In the genomic region with DNA sequence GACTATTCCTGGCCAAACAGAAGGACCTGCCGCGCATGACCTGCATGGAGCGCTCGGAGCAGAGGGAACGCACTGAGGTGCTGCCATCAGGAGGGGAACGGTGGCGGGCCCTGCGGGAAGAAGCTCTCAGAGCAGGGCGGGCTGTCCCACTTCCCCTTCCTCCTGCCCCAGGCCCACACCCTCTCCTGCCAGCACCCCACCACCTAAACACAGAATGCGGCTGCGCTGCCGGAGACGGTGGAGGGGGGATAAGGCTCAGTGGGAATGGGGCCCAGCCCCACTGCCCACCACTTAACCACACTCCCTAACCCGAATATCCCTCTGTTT, we compare ENCODE assay signal across 18 cellular contexts.
A peak's percentile ranks its signal among the peaks of the same experiment; 100 is the strongest.
DNase-seq lines count a peak whose midpoint lies in the region; ATAC-seq and TF ChIP-seq lines count a peak whose summit lies in the region.
"Had no signal": no experiment of that assay in that cellular context is flagged by ENCODE, and none has a peak within 500 bp of the region (broad histone marks: within the 10 kb centered on the region; RNA-seq: fewer than 3 reads in every experiment).

No MANE protein-coding gene starts in this region.

- peak overlapping the region; percentile 15; the same call in 1 of the 2 replicates for H2AK5ac ChIP-seq in IMR-90 (ENCODE audit: low read depth, low read length)

- H3K14ac ChIP-seq in IMR-90 (replicated peaks; ENCODE audit: low read depth, low read length), result no peak overlapping the region

- no peak overlapping the region for H4K8ac ChIP-seq in IMR-90 (ENCODE audit: low read depth in 2 of 2, low read length in 2 of 2)

- no peak overlapping the region for H3K9ac ChIP-seq in IMR-90 (ENCODE audit: low read depth, low read length)
- H3K9ac ChIP-seq in skeletal muscle tissue (ENCODE audit: low read depth in 1 of 3, low read length in 3 of 3), result peak overlapping the region; percentile 27 to 70 (median 59)

- no peak overlapping the region for H3K4me3 ChIP-seq in IMR-90 (ENCODE audit: insufficient read depth, low read depth, low read length)
- H3K4me3 ChIP-seq in right cardiac atrium (ENCODE audit: low read length), result no peak overlapping the region
- H3K4me3 ChIP-seq in skeletal muscle tissue (ENCODE audit: low read length in 3 of 3), result peak overlapping the region in 1 of 3 donors; percentile 22
- H3K4me3 ChIP-seq: Peyer's patch had no signal

- DNase-seq in IMR-90, result no peak
- peak in 1 of 3 donors; percentile 64 for DNase-seq in right cardiac atrium
- no peak for DNase-seq in activated CD8-positive, alpha-beta T cell treated with anti-CD3 and anti-CD28 coated beads, Interleukin-2, amount 10 ng/mL, durations not matched to agents 7 days and 5 days
- DNase-seq: activated CD4-positive, alpha-beta T cell treated with anti-CD3 and anti-CD28 coated beads, Interleukin-2, amount 50 U/mL, for 4 hours; activated naive CD4-positive, alpha-beta T cell treated with anti-CD3 and anti-CD28 coated beads, Interleukin-2, amount 10 ng/mL, durations not matched to agents 7 days and 5 days; cortex of kidney; HCEC 1CT; midbrain; NCI-H1417 treated with DMSO at 0.1 percent for 48 hours; NCI-H2171; NCI-H774; Peyer's patch had no signal

- H3K18ac ChIP-seq in IMR-90 (ENCODE audit: low read depth, low read length), result no peak overlapping the region

- H3K4me1 Mint-ChIP-seq in brain, result peaks cover 63% of the 10 kb centered on the region
- H3K4me1 Mint-ChIP-seq in activated CD8-positive, alpha-beta T cell treated with anti-CD3 and anti-CD28 coated beads, Interleukin-2, amount 10 ng/mL, durations not matched to agents 7 days and 5 days (ENCODE audit: low read depth), result peaks cover 53% of the 10 kb centered on the region

- H2BK20ac ChIP-seq in IMR-90 (ENCODE audit: low read depth, low read length), result no peak overlapping the region

- peaks cover 0 to 5% (median 0%) of the 10 kb centered on the region in 5 experiments for H3K9me3 Mint-ChIP-seq in brain
- no peaks in the 10 kb centered on the region for H3K9me3 Mint-ChIP-seq in activated CD8-positive, alpha-beta T cell treated with anti-CD3 and anti-CD28 coated beads, Interleukin-2, amount 10 ng/mL, durations not matched to agents 7 days and 5 days (ENCODE audit: insufficient read depth)
- H3K9me3 Mint-ChIP-seq: activated naive CD4-positive, alpha-beta T cell treated with anti-CD3 and anti-CD28 coated beads, Interleukin-2, amount 10 ng/mL, durations not matched to agents 7 days and 5 days; T-cell had no signal

- H3K4ac ChIP-seq in IMR-90 (ENCODE audit: low read depth, low read length), result no peak overlapping the region; the same call in 1 of the 2 replicates

- H3K79me1 ChIP-seq in IMR-90 (ENCODE audit: low read depth in 1 of 2, low read length in 2 of 2), result peaks cover 13 to 33% of the 10 kb centered on the region in 2 experiments; a peak in 3 of 4 replicates

- H3K27me3 ChIP-seq in IMR-90 (ENCODE audit: control insufficient read depth, insufficient read depth, low read length), result no peaks in the 10 kb centered on the region
- no peaks in the 10 kb centered on the region for H3K27me3 ChIP-seq in right cardiac atrium (ENCODE audit: control insufficient read depth, insufficient read depth)
- H3K27me3 ChIP-seq in skeletal muscle tissue (ENCODE audit: control insufficient read depth in 3 of 3, insufficient read depth in 3 of 3, low read length in 3 of 3), result no peaks in the 10 kb centered on the region
- H3K27me3 ChIP-seq: Peyer's patch had no signal

- H3K4me3 Mint-ChIP-seq in brain, result no peak overlapping the region
- H3K4me3 Mint-ChIP-seq in activated CD8-positive, alpha-beta T cell treated with anti-CD3 and anti-CD28 coated beads, Interleukin-2, amount 10 ng/mL, durations not matched to agents 7 days and 5 days, result no peak overlapping the region
- H3K4me3 Mint-ChIP-seq: activated naive CD4-positive, alpha-beta T cell treated with anti-CD3 and anti-CD28 coated beads, Interleukin-2, amount 10 ng/mL, durations not matched to agents 7 days and 5 days had no signal

- H3K4me1 ChIP-seq in IMR-90 (ENCODE audit: control insufficient read depth, insufficient read depth, low read length), result peaks cover 29% of the 10 kb centered on the region
- H3K4me1 ChIP-seq in right cardiac atrium (ENCODE audit: control insufficient read depth, insufficient read depth, low read length), result peaks cover 21% of the 10 kb centered on the region
- peaks cover 25 to 42% (median 26%) of the 10 kb centered on the region in 3 donors for H3K4me1 ChIP-seq in skeletal muscle tissue (ENCODE audit: control insufficient read depth in 3 of 3, insufficient read depth in 3 of 3, low read length in 3 of 3)

- intact Hi-C loops in IMR-90 (cut with micrococcal nuclease) (no loop called here), right cardiac atrium (cut with DNase I) (loop anchor here in 1 of 4 donors (10.0 kb wide), 1 partner anchor 79 kb away; no protein-coding TSS in a partner anchor)

- peaks cover 5% of the 10 kb centered on the region; the same call in 1 of the 2 replicates for H4K20me1 ChIP-seq in IMR-90 (ENCODE audit: insufficient read depth, low read length)

- H2BK120ac ChIP-seq in IMR-90 (ENCODE audit: low read depth, low read length), result no peak overlapping the region; the same call in 1 of the 2 replicates

- H4K91ac ChIP-seq in IMR-90 (ENCODE audit: insufficient read depth, low read depth, low read length), result no peak overlapping the region

- ATAC-seq in IMR-90 (ENCODE audit: low read depth) (no peak), right cardiac atrium (peak in 1 of 2 donors; percentile 10), HG02852 (IDR thresholded peaks at IDR 0.05; ENCODE audit: unreplicated experiment) (no peak), HG03565 (IDR thresholded peaks at IDR 0.05; ENCODE audit: unreplicated experiment) (no peak), HG02571 (IDR thresholded peaks at IDR 0.05; ENCODE audit: unreplicated experiment) (no peak)
- ATAC-seq in activated CD8-positive, alpha-beta T cell treated with anti-CD3 and anti-CD28 coated beads, Interleukin-2, amount 10 ng/mL, durations not matched to agents 7 days and 5 days, result no peak
- ATAC-seq: T-cell had no signal

- no peak for TF ChIP-seq POLR2A in IMR-90 (IDR thresholded peaks at IDR 0.05; ENCODE audit: low read depth, low read length)

- H3K4me2 ChIP-seq in IMR-90 (ENCODE audit: low read depth, low read length), result no peak overlapping the region

- no peak overlapping the region for H3K56ac ChIP-seq in IMR-90 (ENCODE audit: extremely low read depth, insufficient read depth, low read length)

- in situ Hi-C loops in IMR-90 (cut with MboI; ENCODE audit: low sequenced_read_pairs), result no loop called here

- dilution Hi-C loops in IMR-90 (cut with HindIII; ENCODE audit: low sequenced_read_pairs, unreplicated experiment), result no loop called here

- no peak overlapping the region for H2BK5ac ChIP-seq in IMR-90 (ENCODE audit: low read depth, low read length, poor library complexity, severe bottlenecking)

- H2AFZ ChIP-seq in IMR-90 (replicated peaks; ENCODE audit: low read length, poor library complexity), result no peak overlapping the region

- POLR2A ChIA-PET in IMR-90 (lab: Charles Lee; ENCODE audit: unreplicated experiment), result no interaction called here
- POLR2A ChIA-PET in activated CD8-positive, alpha-beta T cell treated with anti-CD3 and anti-CD28 coated beads, Interleukin-2, amount 10 ng/mL, durations not matched to agents 7 days and 5 days (lab: Charles Lee), result no interaction called here

- no peak overlapping the region for H3K23ac ChIP-seq in IMR-90 (ENCODE audit: low read depth, low read length)

- H3K36me3 Mint-ChIP-seq in brain, result peaks cover 15% of the 10 kb centered on the region
- H3K36me3 Mint-ChIP-seq in activated CD8-positive, alpha-beta T cell treated with anti-CD3 and anti-CD28 coated beads, Interleukin-2, amount 10 ng/mL, durations not matched to agents 7 days and 5 days (ENCODE audit: low read depth), result peaks cover 7% of the 10 kb centered on the region

- no peak overlapping the region for H3K27ac ChIP-seq in IMR-90 (ENCODE audit: insufficient read depth, low read length)
- peak overlapping the region; percentile 71 for H3K27ac ChIP-seq in right cardiac atrium (ENCODE audit: low read length)
- peak overlapping the region; percentile 45 for H3K27ac ChIP-seq in skeletal muscle tissue (ENCODE audit: low read depth, low read length)
- H3K27ac ChIP-seq: Peyer's patch had no signal

- no TSS peak for BruUV-seq in IMR-90 (replicated peaks; lab: Mats Ljungman, UMichigan)

- no peaks in the 10 kb centered on the region for H3K36me3 ChIP-seq in IMR-90 (ENCODE audit: control insufficient read depth, insufficient read depth, low read length)
- H3K36me3 ChIP-seq in skeletal muscle tissue (ENCODE audit: control insufficient read depth in 3 of 3, insufficient read depth in 3 of 3, low read length in 3 of 3), result no peaks in the 10 kb centered on the region
- H3K36me3 ChIP-seq: Peyer's patch had no signal

- H3K9me3 ChIP-seq in IMR-90 (ENCODE audit: control insufficient read depth, insufficient read depth, low read length) (no peaks in the 10 kb centered on the region), right cardiac atrium (ENCODE audit: control insufficient read depth, low read length) (no peaks in the 10 kb centered on the region), skeletal muscle tissue (ENCODE audit: control insufficient read depth in 3 of 3, low read length in 3 of 3) (no peaks in the 10 kb centered on the region)
- H3K9me3 ChIP-seq: Peyer's patch had no signal

- H3K27ac Mint-ChIP-seq in brain, result peak overlapping the region in 3 of 5 experiments; percentile 67 to 83 (median 75)
- H3K27ac Mint-ChIP-seq in activated CD8-positive, alpha-beta T cell treated with anti-CD3 and anti-CD28 coated beads, Interleukin-2, amount 10 ng/mL, durations not matched to agents 7 days and 5 days, result no peak overlapping the region
- H3K27ac Mint-ChIP-seq: activated naive CD4-positive, alpha-beta T cell treated with anti-CD3 and anti-CD28 coated beads, Interleukin-2, amount 10 ng/mL, durations not matched to agents 7 days and 5 days; T-cell had no signal

- CTCF ChIA-PET in IMR-90 (lab: Yijun Ruan, JAX), result no interaction called here
- CTCF ChIA-PET in activated CD8-positive, alpha-beta T cell treated with anti-CD3 and anti-CD28 coated beads, Interleukin-2, amount 10 ng/mL, durations not matched to agents 7 days and 5 days (lab: Charles Lee), result no interaction called here

- no peak overlapping the region for H4K5ac ChIP-seq in IMR-90 (ENCODE audit: low read depth, low read length)

- TF ChIP-seq CTCF in IMR-90 (conservative IDR thresholded peaks at IDR 0.05; ENCODE audit: low read depth, low read length) (no peak), brain (conservative IDR thresholded peaks at IDR 0.05) (no peak)

- H2AK9ac ChIP-seq in IMR-90 (replicated peaks; ENCODE audit: low read depth, low read length, poor library complexity), result peak overlapping the region; percentile 29

- WGBS in IMR-90 (ENCODE audit: extremely low coverage in 2 of 2, insufficient read length in 1 of 2), 2 experiments, result no CpG with 5 or more reads among the region's 14 CpGs
- WGBS in right cardiac atrium, result 72% methylated on average over 14 of the region's 14 CpGs

- H3K9me1 ChIP-seq in IMR-90 (ENCODE audit: insufficient read depth, low read length), result peaks cover 11% of the 10 kb centered on the region; the same call in 1 of the 2 replicates

- H3K27me3 Mint-ChIP-seq in brain, result no peaks in the 10 kb centered on the region
- no peaks in the 10 kb centered on the region for H3K27me3 Mint-ChIP-seq in activated CD8-positive, alpha-beta T cell treated with anti-CD3 and anti-CD28 coated beads, Interleukin-2, amount 10 ng/mL, durations not matched to agents 7 days and 5 days (ENCODE audit: low read depth)
- H3K27me3 Mint-ChIP-seq: activated naive CD4-positive, alpha-beta T cell treated with anti-CD3 and anti-CD28 coated beads, Interleukin-2, amount 10 ng/mL, durations not matched to agents 7 days and 5 days; T-cell had no signal

- no peak overlapping the region for H2BK15ac ChIP-seq in IMR-90 (ENCODE audit: low read depth, low read length)

- TF ChIP-seq RAD21 in IMR-90 (IDR thresholded peaks at IDR 0.05; ENCODE audit: low read length), result no peak
